Comparison of ENCODE assay signal across 38 cellular contexts in genomic region chr22:32244547-32244946, GRCh38. TPM values are rescaled to one million over a fixed set of nuclear protein-coding genes. Genes with fewer than 3 reads are reported as not detected.
"Had no signal": no experiment of that assay in that cellular context is flagged by ENCODE, and none has a peak within 500 bp of the region (broad histone marks: within the 10 kb centered on the region; RNA-seq: fewer than 3 reads in every experiment).

No MANE protein-coding gene starts in this region.

- DNase-seq: Kasumi-1, MG63, MM.1S, MV-4-11, NCI-H1048, NCI-H1092, NCI-H1092 treated with DMSO at 0.1 percent for 48 hours, NCI-H1105, NCI-H1105 treated with DMSO at 0.1 percent for 48 hours, NCI-H1417 treated with DMSO at 0.1 percent for 48 hours, NCI-H1436, NCI-H1436 treated with DMSO at 0.1 percent for 48 hours, NCI-H146, NCI-H1694, NCI-H1694 treated with DMSO at 0.1 percent for 48 hours, NCI-H187, NCI-H187 treated with DMSO at 0.1 percent for 48 hours, NCI-H1930, NCI-H2029, NCI-H2029 treated with DMSO at 0.1 percent for 48 hours, NCI-H2081, NCI-H2081 treated with DMSO at 0.1 percent for 48 hours, NCI-H2107, NCI-H2171, NCI-H2171 treated with DMSO at 0.1 percent for 48 hours, NCI-H2227 treated with DMSO at 0.1 percent for 48 hours, NCI-H226, NCI-H345, NCI-H446, NCI-H446 treated with DMSO at 0.1 percent for 48 hours, NCI-H510A, NCI-H510A treated with DMSO at 0.1 percent for 48 hours, NCI-H524, NCI-H524 treated with DMSO at 0.1 percent for 48 hours had no signal

- H3K36me3 ChIP-seq: MG63 had no signal

- H3K9me3 ChIP-seq: MG63 had no signal

- H3K4me3 ChIP-seq: MG63 had no signal

RNA-seq across cellular contexts. Expression of gene SLC5A4, which starts 10.6 kb away (rescaled TPM):
- total RNA-seq: LHCN-M2, M059J, MCF 10A, NCI-H460 had no signal

RNA-seq across cellular contexts. Expression of gene RFPL2, which starts 39.7 kb away (rescaled TPM):
- total RNA-seq: LHCN-M2, M059J, MCF 10A had no signal
